8 cellular contexts compared by ENCODE assay signal in the genomic region with DNA sequence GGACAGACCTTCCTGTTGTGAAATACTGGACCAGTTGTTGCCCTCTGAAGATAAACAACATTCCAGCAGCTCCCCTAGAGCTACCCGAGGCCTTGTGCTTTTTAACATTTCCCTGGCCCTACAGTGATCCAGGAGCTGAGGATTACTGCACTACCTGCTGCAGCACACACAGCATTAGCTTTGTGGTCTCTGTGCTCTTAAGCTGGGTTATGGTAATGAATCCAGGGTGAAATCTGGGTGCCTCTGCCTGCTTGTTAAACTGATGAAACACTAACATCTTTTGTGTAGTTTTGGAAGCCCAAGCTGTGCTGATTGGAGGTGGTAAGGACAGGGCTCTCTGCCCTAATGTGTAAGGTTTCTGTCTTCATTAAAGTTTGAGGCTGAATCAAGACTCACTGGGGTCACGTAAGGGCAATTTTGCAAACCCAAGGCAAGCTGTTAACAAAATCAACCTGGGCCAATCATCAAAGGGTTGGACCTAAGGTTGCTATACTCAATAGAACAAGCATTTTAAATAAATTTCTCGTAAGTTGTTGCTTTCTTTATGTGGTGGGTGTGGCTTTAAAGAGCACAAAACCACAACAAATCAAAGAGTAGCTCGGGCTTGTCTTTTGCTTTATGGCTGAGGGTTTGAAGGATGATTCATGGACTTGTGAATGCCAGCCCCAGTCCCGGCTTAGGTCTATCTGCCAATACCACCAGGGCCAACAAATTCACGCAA.
DNase-seq lines count a peak whose midpoint lies in the region; ATAC-seq and TF ChIP-seq lines count a peak whose summit lies in the region.

No MANE protein-coding gene starts in this region.

- no peak for TF ChIP-seq POLR2A in GM18505 (IDR thresholded peaks at IDR 0.05; ENCODE audit: borderline replicate concordance, extremely low read depth, insufficient read depth, insufficient read length)

- H3K36me3 Mint-ChIP-seq in activated T-helper 2 cell treated with anti-CD3 and anti-CD28 coated beads, Interferon-gamma antibody, Interleukin-2, Interleukin-4, amounts not matched to agents 10 μg/mL and 5 μg/mL and 100 μg/mL, durations not matched to agents 14 hours and 24 hours and 36 hours (ENCODE audit: low read depth) = peaks cover 23% of the 10 kb centered on the region

- intact Hi-C loops in activated T-helper 2 cell treated with anti-CD3 and anti-CD28 coated beads, Interferon-gamma antibody, Interleukin-2, Interleukin-4, amounts not matched to agents 10 μg/mL and 5 μg/mL and 100 μg/mL, durations not matched to agents 14 hours and 24 hours and 36 hours (cut with micrococcal nuclease) = loop anchor here (2.0 kb wide), 2 partner anchors 25 to 51 kb away; no protein-coding TSS in a partner anchor

- ATAC-seq in stimulated activated naive CD8-positive, alpha-beta T cell treated with anti-CD3 and anti-CD28 coated beads, Interleukin-15, amount 100 ng/mL, for 72 hours = peak; percentile 93
- ATAC-seq in GM18505 (IDR thresholded peaks at IDR 0.05; ENCODE audit: unreplicated experiment) (no peak), GM21360 (IDR thresholded peaks at IDR 0.05; ENCODE audit: unreplicated experiment) (no peak)

- H3K4me3 Mint-ChIP-seq in activated T-helper 2 cell treated with anti-CD3 and anti-CD28 coated beads, Interferon-gamma antibody, Interleukin-2, Interleukin-4, amounts not matched to agents 10 μg/mL and 5 μg/mL and 100 μg/mL, durations not matched to agents 14 hours and 24 hours and 36 hours (ENCODE audit: low read depth) = peak overlapping the region; percentile 24
- H3K4me3 Mint-ChIP-seq in stimulated activated naive CD8-positive, alpha-beta T cell treated with anti-CD3 and anti-CD28 coated beads, Interleukin-15, amount 100 ng/mL, for 72 hours = peak overlapping the region; percentile 44 to 59

- peaks cover 9% of the 10 kb centered on the region for H3K9me3 Mint-ChIP-seq in activated T-helper 2 cell treated with anti-CD3 and anti-CD28 coated beads, Interferon-gamma antibody, Interleukin-2, Interleukin-4, amounts not matched to agents 10 μg/mL and 5 μg/mL and 100 μg/mL, durations not matched to agents 14 hours and 24 hours and 36 hours
- H3K9me3 Mint-ChIP-seq in stimulated activated naive CD8-positive, alpha-beta T cell treated with anti-CD3 and anti-CD28 coated beads, Interleukin-15, amount 100 ng/mL, for 72 hours = peaks cover 0 to 6% of the 10 kb centered on the region in 2 donors

- no peaks in the 10 kb centered on the region for H3K27me3 Mint-ChIP-seq in activated T-helper 2 cell treated with anti-CD3 and anti-CD28 coated beads, Interferon-gamma antibody, Interleukin-2, Interleukin-4, amounts not matched to agents 10 μg/mL and 5 μg/mL and 100 μg/mL, durations not matched to agents 14 hours and 24 hours and 36 hours (ENCODE audit: low read depth)
- H3K27me3 Mint-ChIP-seq in stimulated activated naive CD8-positive, alpha-beta T cell treated with anti-CD3 and anti-CD28 coated beads, Interleukin-15, amount 100 ng/mL, for 72 hours = no peaks in the 10 kb centered on the region

- peak in 5 of 6 experiments; percentile 9 to 72 (median 57) for DNase-seq in stimulated activated naive CD4-positive, alpha-beta T cell (lab: John Stamatoyannopoulos, UW)
- DNase-seq in stimulated activated naive CD4-positive, alpha-beta T cell treated with Interleukin-2 at 50 U/mL for 16 hours (lab: John Stamatoyannopoulos, UW) = no peak
- peak; percentile 34 for DNase-seq in activated T-helper 2 cell treated with anti-CD3 and anti-CD28 coated beads, Interferon-gamma antibody, Interleukin-2, Interleukin-4, amounts not matched to agents 10 μg/mL and 5 μg/mL and 100 μg/mL, durations not matched to agents 14 hours and 24 hours and 36 hours (ENCODE audit: low spot score)
- DNase-seq in kidney glomerular epithelial cell (lab: John Stamatoyannopoulos, UW) = peak; percentile 20
- DNase-seq in stimulated activated naive CD8-positive, alpha-beta T cell treated with anti-CD3 and anti-CD28 coated beads, Interleukin-15, amount 100 ng/mL, for 72 hours = peak; percentile 30 to 40
- DNase-seq in T1000 (lab: John Stamatoyannopoulos, UW) = no peak

- peaks cover 35% of the 10 kb centered on the region for H3K4me1 Mint-ChIP-seq in activated T-helper 2 cell treated with anti-CD3 and anti-CD28 coated beads, Interferon-gamma antibody, Interleukin-2, Interleukin-4, amounts not matched to agents 10 μg/mL and 5 μg/mL and 100 μg/mL, durations not matched to agents 14 hours and 24 hours and 36 hours (ENCODE audit: low read depth)
- H3K4me1 Mint-ChIP-seq in stimulated activated naive CD8-positive, alpha-beta T cell treated with anti-CD3 and anti-CD28 coated beads, Interleukin-15, amount 100 ng/mL, for 72 hours = peaks cover 13% of the 10 kb centered on the region

- H3K27ac Mint-ChIP-seq in activated T-helper 2 cell treated with anti-CD3 and anti-CD28 coated beads, Interferon-gamma antibody, Interleukin-2, Interleukin-4, amounts not matched to agents 10 μg/mL and 5 μg/mL and 100 μg/mL, durations not matched to agents 14 hours and 24 hours and 36 hours = peak overlapping the region; percentile 83
- peak overlapping the region; percentile 34 to 78 for H3K27ac Mint-ChIP-seq in stimulated activated naive CD8-positive, alpha-beta T cell treated with anti-CD3 and anti-CD28 coated beads, Interleukin-15, amount 100 ng/mL, for 72 hours

Comparison
In these comparisons a context has a peak if more than half of its experiments do, and no peak if none do; other contexts are left out.
1. DNase-seq: peak in stimulated activated naive CD4-positive, alpha-beta T cell (5 of 6), activated T-helper 2 cell treated with anti-CD3 and anti-CD28 coated beads, Interferon-gamma antibody, Interleukin-2, Interleukin-4, amounts not matched to agents 10 μg/mL and 5 μg/mL and 100 μg/mL, durations not matched to agents 14 hours and 24 hours and 36 hours (single experiment), kidney glomerular epithelial cell (single experiment) and stimulated activated naive CD8-positive, alpha-beta T cell treated with anti-CD3 and anti-CD28 coated beads, Interleukin-15, amount 100 ng/mL, for 72 hours (2 of 2); none in stimulated activated naive CD4-positive, alpha-beta T cell treated with Interleukin-2 at 50 U/mL for 16 hours (single experiment) and T1000 (single experiment).